ENCODE assay signal across 19 cellular contexts in the genomic region with DNA sequence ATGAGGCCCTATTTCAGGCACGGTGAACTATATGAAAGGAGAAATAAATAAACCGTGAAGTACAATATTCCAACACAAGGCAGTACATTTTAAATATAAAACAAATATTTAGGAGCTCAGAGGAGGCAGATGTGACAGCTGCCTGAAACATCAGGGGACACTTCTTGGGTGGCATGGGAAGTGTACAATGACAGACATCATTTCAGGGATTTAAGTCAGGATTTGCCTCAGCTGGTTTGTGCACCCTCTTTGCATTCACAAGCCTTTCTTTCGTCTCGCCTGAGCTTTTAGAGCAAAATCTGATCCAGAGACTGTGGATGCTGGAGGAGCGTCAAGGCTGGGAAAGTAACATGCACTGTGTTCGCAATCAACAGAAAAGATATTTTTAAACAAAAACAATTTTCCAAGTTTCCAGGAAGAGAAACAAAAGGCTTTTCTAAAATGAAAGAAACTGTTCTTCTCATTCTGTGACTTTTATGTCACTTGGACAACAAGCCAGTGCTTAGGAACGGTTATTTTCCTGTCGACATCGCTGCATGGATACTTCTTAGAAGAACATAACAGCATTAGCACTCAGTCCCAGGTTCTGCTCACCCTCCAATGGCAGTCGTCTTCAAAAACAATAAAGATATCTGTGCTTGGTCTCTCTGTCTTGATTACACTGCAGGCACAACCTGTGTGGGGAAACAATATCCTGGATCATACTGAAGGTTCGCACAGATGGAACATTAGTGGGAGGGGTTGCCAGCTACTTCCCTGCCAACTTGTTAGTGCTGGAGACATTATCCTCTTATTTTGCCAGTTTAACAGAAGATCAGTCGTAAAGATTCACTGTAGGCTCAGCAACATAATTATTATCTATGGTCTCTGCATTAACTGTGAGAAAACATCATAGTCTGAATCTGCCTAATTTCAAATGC.
A peak's percentile ranks its signal among the peaks of the same experiment; 100 is the strongest.
DNase-seq lines count a peak whose midpoint lies in the region; FAIRE-seq and TF ChIP-seq lines count a peak whose summit lies in the region.
"Had no signal": no experiment of that assay in that cellular context is flagged by ENCODE, and none has a peak within 500 bp of the region (broad histone marks: within the 10 kb centered on the region; RNA-seq: fewer than 3 reads in every experiment).

No MANE protein-coding gene starts in this region.

- no peaks in the 10 kb centered on the region for H3K4me1 Mint-ChIP-seq in astrocyte (ENCODE audit: low read depth, unreplicated experiment)
- H3K4me1 Mint-ChIP-seq: endodermal cell had no signal

- H3K4me3 ChIP-seq in left ventricle myocardium inferior, result peak overlapping the region; percentile 24
- no peak overlapping the region for H3K4me3 ChIP-seq in astrocyte (ENCODE audit: insufficient read depth, low read depth, low read length)
- H3K4me3 ChIP-seq in mesenchymal stem cell (ENCODE audit: insufficient read depth in 1 of 2, low read depth in 1 of 2, low read length in 2 of 2), result peak overlapping the region in 1 of 2 experiments; percentile 34
- H3K4me3 ChIP-seq: A549, BLaER1 had no signal

- no peaks in the 10 kb centered on the region for H3K27me3 ChIP-seq in left ventricle myocardium inferior (ENCODE audit: low read depth)
- H3K27me3 ChIP-seq in astrocyte (ENCODE audit: insufficient read depth, low read length), result no peaks in the 10 kb centered on the region
- no peaks in the 10 kb centered on the region for H3K27me3 ChIP-seq in mesenchymal stem cell (ENCODE audit: control insufficient read depth in 1 of 2, insufficient read depth in 1 of 2, low read length in 2 of 2)
- H3K27me3 ChIP-seq: BLaER1, heart left ventricle had no signal

- no peaks in the 10 kb centered on the region for H3K36me3 ChIP-seq in left ventricle myocardium inferior
- H3K36me3 ChIP-seq in astrocyte (ENCODE audit: insufficient read depth, low read length), result no peaks in the 10 kb centered on the region
- no peaks in the 10 kb centered on the region for H3K36me3 ChIP-seq in mesenchymal stem cell (ENCODE audit: control insufficient read depth in 1 of 2, insufficient read depth in 2 of 2, low read depth in 1 of 2, low read length in 2 of 2)
- H3K36me3 ChIP-seq: BLaER1, heart left ventricle had no signal

- no peak overlapping the region for H3K27ac Mint-ChIP-seq in astrocyte (ENCODE audit: unreplicated experiment)
- H3K27ac Mint-ChIP-seq: activated naive CD4-positive, alpha-beta T cell treated with anti-CD3 and anti-CD28 coated beads for 36 hours; endodermal cell; T-helper 2 cell treated with Interferon-gamma antibody and Interleukin-4, amounts not matched to agents 5 μg/mL and 100 μg/mL, for 36 hours had no signal

- no peaks in the 10 kb centered on the region for H4K20me1 ChIP-seq in astrocyte (ENCODE audit: insufficient read depth, low read length)
- H4K20me1 ChIP-seq: BLaER1 had no signal

- no peak overlapping the region for H2BK12ac ChIP-seq in mesenchymal stem cell (ENCODE audit: low read length in 2 of 2)

- no peak overlapping the region for H3K4me3 Mint-ChIP-seq in astrocyte (ENCODE audit: unreplicated experiment)
- H3K4me3 Mint-ChIP-seq: activated naive CD4-positive, alpha-beta T cell treated with anti-CD3 and anti-CD28 coated beads for 36 hours; activated T-cell treated with anti-CD3 and anti-CD28 coated beads, Interleukin-2, amount 50 U/mL, for 4 hours; endodermal cell; T-helper 2 cell treated with Interferon-gamma antibody and Interleukin-4, amounts not matched to agents 5 μg/mL and 100 μg/mL, for 36 hours had no signal

- no peak overlapping the region for H4K91ac ChIP-seq in mesenchymal stem cell (ENCODE audit: low read length)

- H3K9me3 Mint-ChIP-seq in astrocyte (ENCODE audit: unreplicated experiment), result no peaks in the 10 kb centered on the region
- H3K9me3 Mint-ChIP-seq: activated naive CD4-positive, alpha-beta T cell treated with anti-CD3 and anti-CD28 coated beads for 36 hours; activated T-cell treated with anti-CD3 and anti-CD28 coated beads, Interleukin-2, amount 50 U/mL, for 4 hours; endodermal cell; T-helper 2 cell treated with Interferon-gamma antibody and Interleukin-4, amounts not matched to agents 5 μg/mL and 100 μg/mL, for 36 hours had no signal

- intact Hi-C loops in left ventricle myocardium inferior (cut with micrococcal nuclease), result no loop called here
- intact Hi-C loops in cardiac septum (cut with DNase I), result no loop called here

- H2AFZ ChIP-seq in astrocyte (ENCODE audit: low read depth, low read length) (peak overlapping the region; percentile 14), mesenchymal stem cell (ENCODE audit: low read depth, low read length) (no peak overlapping the region)

- no peak overlapping the region for H3K18ac ChIP-seq in mesenchymal stem cell (ENCODE audit: low read depth in 1 of 2, low read length in 2 of 2)

- TF ChIP-seq CTCF in left ventricle myocardium inferior (IDR thresholded peaks at IDR 0.05; ENCODE audit: borderline replicate concordance) (no peak), astrocyte (IDR thresholded peaks at IDR 0.05; ENCODE audit: insufficient read depth, low read depth, low read length) (no peak)

- H2BK5ac ChIP-seq in mesenchymal stem cell (ENCODE audit: low read depth, low read length, poor library complexity, severe bottlenecking), result no peak overlapping the region

- H3K27ac ChIP-seq in left ventricle myocardium inferior (replicated peaks), result no peak overlapping the region
- H3K27ac ChIP-seq in astrocyte (ENCODE audit: low read depth, low read length), result no peak overlapping the region
- H3K27ac ChIP-seq in mesenchymal stem cell (ENCODE audit: low read length, poor library complexity, severe bottlenecking), result no peak overlapping the region
- H3K27ac ChIP-seq: BLaER1 had no signal

- no peak overlapping the region for H3K4me2 ChIP-seq in astrocyte (ENCODE audit: low read length)
- no peak overlapping the region for H3K4me2 ChIP-seq in mesenchymal stem cell (ENCODE audit: low read length, poor library complexity, severe bottlenecking)
- H3K4me2 ChIP-seq: A549, BLaER1, SK-N-SH had no signal

- H3K23ac ChIP-seq in mesenchymal stem cell (ENCODE audit: low read length in 2 of 2), result no peak overlapping the region

- no peak for FAIRE-seq in astrocyte (lab: Jason Lieb, UNC)
- FAIRE-seq: A549, GM18507, RCC 7860 had no signal

- H3K79me2 ChIP-seq in astrocyte (ENCODE audit: insufficient read depth, low read length), result no peaks in the 10 kb centered on the region

- H3K9ac ChIP-seq in astrocyte (ENCODE audit: low read length) (no peak overlapping the region), mesenchymal stem cell (ENCODE audit: low read length) (peak overlapping the region; percentile 38)
- H3K9ac ChIP-seq: BLaER1, SK-N-SH had no signal

- no peaks in the 10 kb centered on the region for H3K27me3 Mint-ChIP-seq in astrocyte (ENCODE audit: low read depth, unreplicated experiment)

- H3K9me3 ChIP-seq in left ventricle myocardium inferior (replicated peaks), result peaks cover 4% of the 10 kb centered on the region
- H3K9me3 ChIP-seq in astrocyte (ENCODE audit: insufficient read depth, low read depth, low read length), result no peaks in the 10 kb centered on the region
- H3K9me3 ChIP-seq in mesenchymal stem cell (ENCODE audit: control insufficient read depth, low read length), result no peaks in the 10 kb centered on the region
- H3K9me3 ChIP-seq: A549, BLaER1, heart left ventricle, SK-N-SH had no signal

- DNase-seq in left ventricle myocardium inferior (no peak), cardiac septum (ENCODE audit: low spot score) (no peak), astrocyte (ENCODE audit: low read depth) (no peak), mesenchymal stem cell (no peak), globus pallidus (ENCODE audit: low spot score) (no peak), putamen (ENCODE audit: low spot score) (no peak), SKM-1 treated with dmso at 0.1 percent for 144 hours (lab: John Stamatoyannopoulos, UW; ENCODE audit: unreplicated experiment) (no peak)
- no peak for DNase-seq in central memory CD4-positive, alpha-beta T cell
- DNase-seq: activated naive CD4-positive, alpha-beta T cell treated with anti-CD3 and anti-CD28 coated beads for 36 hours; activated T-cell treated with anti-CD3 and anti-CD28 coated beads, Interleukin-2, amount 50 U/mL, for 4 hours; endodermal cell; heart left ventricle; NCI-H1417 treated with DMSO at 0.1 percent for 48 hours; SK-N-SH had no signal

- no peaks in the 10 kb centered on the region for H3K36me3 Mint-ChIP-seq in astrocyte (ENCODE audit: low read depth, unreplicated experiment)

- WGBS in mesenchymal stem cell, result 98% methylated on average over 10 of the region's 12 CpGs

- no peak overlapping the region for H3K4ac ChIP-seq in mesenchymal stem cell (ENCODE audit: low read depth in 1 of 2, low read length in 2 of 2)

- H3K79me1 ChIP-seq in mesenchymal stem cell (replicated peaks; ENCODE audit: low read length, poor library complexity, severe bottlenecking), result no peaks in the 10 kb centered on the region

- H2BK120ac ChIP-seq in mesenchymal stem cell (ENCODE audit: low read depth, low read length), result no peak overlapping the region

- H3K4me1 ChIP-seq in left ventricle myocardium inferior (peaks cover 8% of the 10 kb centered on the region), astrocyte (ENCODE audit: insufficient read depth, low read length) (no peaks in the 10 kb centered on the region), mesenchymal stem cell (ENCODE audit: control insufficient read depth, insufficient read depth, low read depth, low read length) (no peaks in the 10 kb centered on the region)
- H3K4me1 ChIP-seq: A549, BLaER1 had no signal

- no peak overlapping the region for H2BK15ac ChIP-seq in mesenchymal stem cell (ENCODE audit: low read depth, poor library complexity, severe bottlenecking)

- no peak overlapping the region for H3K14ac ChIP-seq in mesenchymal stem cell (ENCODE audit: low read length in 2 of 2)

- H4K8ac ChIP-seq in mesenchymal stem cell (ENCODE audit: low read length), result no peak overlapping the region

- H2AK5ac ChIP-seq in mesenchymal stem cell (ENCODE audit: low read length, severe bottlenecking), result no peak overlapping the region
